Comparison of ENCODE assay signal across 1 cellular context in the genomic region with DNA sequence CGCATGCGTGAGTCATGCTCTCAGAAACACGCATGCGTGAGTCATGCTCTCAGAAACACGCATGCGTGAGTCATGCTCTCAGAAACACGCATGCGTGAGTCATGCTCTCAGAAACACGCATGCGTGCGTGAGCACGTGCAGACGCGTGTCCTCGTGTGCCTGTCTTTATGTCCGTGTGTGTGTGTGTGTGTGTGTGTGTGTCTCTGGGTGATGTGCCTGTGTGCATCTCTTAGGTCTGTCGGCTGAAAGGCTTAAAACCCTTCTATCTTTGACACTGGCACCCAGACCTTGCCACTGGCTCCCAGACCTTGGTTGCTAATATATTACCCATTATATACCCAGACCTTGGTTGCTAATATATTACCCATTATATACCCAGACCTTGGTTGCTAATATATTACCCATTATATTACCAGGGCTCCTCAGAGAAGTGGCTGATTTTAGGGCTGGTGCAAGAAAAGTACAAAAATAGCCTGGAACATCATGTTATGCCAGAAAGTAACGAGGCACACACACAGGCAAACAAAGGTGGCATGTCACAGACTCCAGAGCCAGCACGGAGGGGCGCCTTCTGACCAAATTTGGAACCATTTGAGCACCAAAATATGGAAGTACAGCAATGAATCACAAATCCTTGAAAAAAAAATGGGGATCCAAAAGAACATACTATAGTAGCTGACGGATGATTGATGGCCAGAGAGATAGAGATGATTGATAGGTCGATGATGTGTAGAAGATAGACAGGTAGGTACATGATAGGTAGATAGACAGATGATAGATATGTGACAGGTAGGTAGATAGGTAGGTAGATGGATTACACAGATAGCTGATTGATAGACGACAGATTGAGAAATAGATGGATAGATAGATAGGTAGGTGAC.
TF ChIP-seq lines count a peak whose summit lies in the region.

No MANE protein-coding gene starts in this region.

TF ChIP-seq in H1, 55 proteins besides CTCF, POLR2A, EP300 and RAD21:
- TF ChIP-seq KDM5A (IDR thresholded peaks at IDR 0.05; ENCODE audit: low read length) (no peak), RFX5 (IDR thresholded peaks at IDR 0.05; ENCODE audit: borderline replicate concordance, low read depth, low read length) (no peak), CHD1 (IDR thresholded peaks at IDR 0.05; ENCODE audit: low read depth, low read length) (no peak), BRCA1 (IDR thresholded peaks at IDR 0.05; ENCODE audit: low read depth, low read length) (no peak), HDAC6 (IDR thresholded peaks at IDR 0.05; ENCODE audit: low read depth, low read length) (no peak), SIN3A (conservative IDR thresholded peaks at IDR 0.05 in 1 of 2, IDR thresholded peaks at IDR 0.05 in 1 of 2; ENCODE audit: low read depth in 1 of 2, low read length in 2 of 2) (0 out of 4 replicates have a peak, but pooled peaks of 1 of the 2 experiments have one; percentile 2)
- TF ChIP-seq, protein P1, sequence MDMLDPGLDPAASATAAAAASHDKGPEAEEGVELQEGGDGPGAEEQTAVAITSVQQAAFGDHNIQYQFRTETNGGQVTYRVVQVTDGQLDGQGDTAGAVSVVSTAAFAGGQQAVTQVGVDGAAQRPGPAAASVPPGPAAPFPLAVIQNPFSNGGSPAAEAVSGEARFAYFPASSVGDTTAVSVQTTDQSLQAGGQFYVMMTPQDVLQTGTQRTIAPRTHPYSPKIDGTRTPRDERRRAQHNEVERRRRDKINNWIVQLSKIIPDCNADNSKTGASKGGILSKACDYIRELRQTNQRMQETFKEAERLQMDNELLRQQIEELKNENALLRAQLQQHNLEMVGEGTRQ (IDR thresholded peaks at IDR 0.05; ENCODE audit: low read length), result no peak
